ENCODE assay signal across 14 cellular contexts in genomic region chr6:157984165-157984564, GRCh38. TPM values are rescaled to one million over a fixed set of nuclear protein-coding genes. Genes with fewer than 3 reads are reported as not detected.
DNase-seq lines count a peak whose midpoint lies in the region; ATAC-seq and TF ChIP-seq lines count a peak whose summit lies in the region.
"Had no signal": no experiment of that assay in that cellular context is flagged by ENCODE, and none has a peak within 500 bp of the region (broad histone marks: within the 10 kb centered on the region; RNA-seq: fewer than 3 reads in every experiment).

No MANE protein-coding gene starts in this region.

- intact Hi-C loops in activated CD8-positive, alpha-beta T cell treated with anti-CD3 and anti-CD28 coated beads for 36 hours (cut with micrococcal nuclease), result loop anchor here (5.0 kb wide), 2 partner anchors 43 to 88 kb away; no protein-coding TSS in a partner anchor
- intact Hi-C loops in transverse colon (cut with DNase I; ENCODE audit: low total_unique reads), result loop anchor here (10.0 kb wide), 1 partner anchor 91 kb away; no protein-coding TSS in a partner anchor

- no peak for TF ChIP-seq CTCF in activated CD8-positive, alpha-beta T cell treated with anti-CD3 and anti-CD28 coated beads for 36 hours (IDR thresholded peaks at IDR 0.05)
- TF ChIP-seq CTCF in hepatocyte (IDR thresholded peaks at IDR 0.05; ENCODE audit: poor library complexity), result no peak
- no peak for TF ChIP-seq CTCF in transverse colon (IDR thresholded peaks at IDR 0.05)
- no peak for TF ChIP-seq CTCF in right atrium auricular region (IDR thresholded peaks at IDR 0.05)

- H3K4me2 ChIP-seq in hepatocyte, result peak overlapping the region; percentile 88

- H3K4me1 Mint-ChIP-seq in activated naive CD4-positive, alpha-beta T cell treated with anti-CD3 and anti-CD28 coated beads, Interleukin-2, amount 50 U/mL, for 24 hours, result peaks cover 69% of the 10 kb centered on the region
- peaks cover 51% of the 10 kb centered on the region for H3K4me1 Mint-ChIP-seq in activated CD8-positive, alpha-beta T cell treated with anti-CD3 and anti-CD28 coated beads for 36 hours (ENCODE audit: low read depth)

- POLR2A ChIA-PET in activated CD8-positive, alpha-beta T cell treated with anti-CD3 and anti-CD28 coated beads for 36 hours (lab: Charles Lee), result interaction anchor here (1.6 kb wide), 1 partner anchor 38 kb away, joined by 5 read pairs; no protein-coding TSS in a partner anchor

- no peak for TF ChIP-seq POLR2A in transverse colon (IDR thresholded peaks at IDR 0.05)

- no peak overlapping the region for H3K27ac Mint-ChIP-seq in activated naive CD4-positive, alpha-beta T cell treated with anti-CD3 and anti-CD28 coated beads, Interleukin-2, amount 50 U/mL, for 24 hours
- H3K27ac Mint-ChIP-seq in activated CD8-positive, alpha-beta T cell treated with anti-CD3 and anti-CD28 coated beads for 36 hours, result no peak overlapping the region

- no peaks in the 10 kb centered on the region for H3K36me3 ChIP-seq in hepatocyte (replicated peaks; ENCODE audit: insufficient read depth, low read depth)
- H3K36me3 ChIP-seq in transverse colon, result no peaks in the 10 kb centered on the region
- no peaks in the 10 kb centered on the region for H3K36me3 ChIP-seq in right atrium auricular region
- H3K36me3 ChIP-seq: WERI-Rb-1 had no signal

- H3K9me2 ChIP-seq in hepatocyte (replicated peaks; ENCODE audit: insufficient read depth), result no peaks in the 10 kb centered on the region

- peaks cover 58% of the 10 kb centered on the region for H3K79me2 ChIP-seq in hepatocyte

- no peak for DNase-seq in activated naive CD4-positive, alpha-beta T cell (lab: John Stamatoyannopoulos, UW)
- no peak for DNase-seq in activated CD8-positive, alpha-beta T cell treated with anti-CD3 and anti-CD28 coated beads for 36 hours
- no peak for DNase-seq in hepatocyte (ENCODE audit: low spot score)
- DNase-seq in transverse colon, result no peak
- no peak for DNase-seq in right atrium auricular region (ENCODE audit: low spot score)
- DNase-seq: C1 segment of cervical spinal cord, dermis blood vessel endothelial cell, NCI-H1436, NCI-H774, psoas muscle, WERI-Rb-1 had no signal

- in situ Hi-C loops in transverse colon (cut with MboI; ENCODE audit: low pct_ligation_motif_present in 1 of 4, low pct_unique_long_range_greater_than_20kb in 1 of 4, low sequenced_read_pairs in 3 of 4), result no loop called here

- CTCF ChIA-PET in activated CD8-positive, alpha-beta T cell treated with anti-CD3 and anti-CD28 coated beads for 36 hours (lab: Charles Lee), result interaction anchor here (0.6 to 3.7 kb wide), 8 partner anchors 9 to 227 kb away, joined by 3 to 25 read pairs (median 4); no protein-coding TSS in a partner anchor

- no peak for TF ChIP-seq EP300 in transverse colon (IDR thresholded peaks at IDR 0.05; ENCODE audit: low read depth)

- peaks cover 35% of the 10 kb centered on the region for H3K4me1 ChIP-seq in hepatocyte (ENCODE audit: insufficient read depth)
- H3K4me1 ChIP-seq in transverse colon, result peaks cover 10 to 57% (median 38%) of the 10 kb centered on the region in 4 donors
- H3K4me1 ChIP-seq in right atrium auricular region, result peaks cover 0 to 15% of the 10 kb centered on the region in 2 donors

- no peak overlapping the region for H2AFZ ChIP-seq in hepatocyte

- H3K36me3 Mint-ChIP-seq in activated naive CD4-positive, alpha-beta T cell treated with anti-CD3 and anti-CD28 coated beads, Interleukin-2, amount 50 U/mL, for 24 hours, result no peaks in the 10 kb centered on the region
- H3K36me3 Mint-ChIP-seq in activated CD8-positive, alpha-beta T cell treated with anti-CD3 and anti-CD28 coated beads for 36 hours (ENCODE audit: low read depth), result peaks cover 7% of the 10 kb centered on the region

- H4K20me1 ChIP-seq in hepatocyte (ENCODE audit: insufficient read depth, poor library complexity, severe bottlenecking), result no peaks in the 10 kb centered on the region

- WGBS in hepatocyte (ENCODE audit: low lambda C conversion rate, missing lambda C conversion rate), result 97% methylated on average over 4 of the region's 4 CpGs
- WGBS in transverse colon (ENCODE audit: low coverage in 1 of 2), 2 donors, result 93 to 100% methylated on average over 2 to 4 of the region's 4 CpGs

- H3K4me3 Mint-ChIP-seq in activated naive CD4-positive, alpha-beta T cell treated with anti-CD3 and anti-CD28 coated beads, Interleukin-2, amount 50 U/mL, for 24 hours, result peak overlapping the region; percentile 89
- peak overlapping the region; percentile 34 for H3K4me3 Mint-ChIP-seq in activated CD8-positive, alpha-beta T cell treated with anti-CD3 and anti-CD28 coated beads for 36 hours

- no peaks in the 10 kb centered on the region for H3K9me3 Mint-ChIP-seq in activated naive CD4-positive, alpha-beta T cell treated with anti-CD3 and anti-CD28 coated beads, Interleukin-2, amount 50 U/mL, for 24 hours
- H3K9me3 Mint-ChIP-seq in activated CD8-positive, alpha-beta T cell treated with anti-CD3 and anti-CD28 coated beads for 36 hours, result no peaks in the 10 kb centered on the region

- H3K27me3 ChIP-seq in hepatocyte (no peaks in the 10 kb centered on the region), transverse colon (no peaks in the 10 kb centered on the region), right atrium auricular region (no peaks in the 10 kb centered on the region)

- H3K27me3 Mint-ChIP-seq in activated naive CD4-positive, alpha-beta T cell treated with anti-CD3 and anti-CD28 coated beads, Interleukin-2, amount 50 U/mL, for 24 hours, result no peaks in the 10 kb centered on the region
- H3K27me3 Mint-ChIP-seq in activated CD8-positive, alpha-beta T cell treated with anti-CD3 and anti-CD28 coated beads for 36 hours, result no peaks in the 10 kb centered on the region

- no peaks in the 10 kb centered on the region for H3K9me3 ChIP-seq in hepatocyte (ENCODE audit: low read depth)
- no peaks in the 10 kb centered on the region for H3K9me3 ChIP-seq in transverse colon
- no peaks in the 10 kb centered on the region for H3K9me3 ChIP-seq in right atrium auricular region
- H3K9me3 ChIP-seq: psoas muscle had no signal

- no peak for ATAC-seq in activated CD8-positive, alpha-beta T cell treated with anti-CD3 and anti-CD28 coated beads for 36 hours
- ATAC-seq in HG02610 (IDR thresholded peaks at IDR 0.05; ENCODE audit: unreplicated experiment) (no peak), GM18868 (IDR thresholded peaks at IDR 0.05; ENCODE audit: unreplicated experiment) (no peak)
- ATAC-seq: psoas muscle had no signal

- no peak overlapping the region for H3K4me3 ChIP-seq in hepatocyte
- H3K4me3 ChIP-seq in transverse colon, result no peak overlapping the region
- no peak overlapping the region for H3K4me3 ChIP-seq in right atrium auricular region
- H3K4me3 ChIP-seq: psoas muscle had no signal

- peak overlapping the region; percentile 85 for H3K27ac ChIP-seq in hepatocyte
- H3K27ac ChIP-seq in transverse colon, result peak overlapping the region in 3 of 4 donors; percentile 43 to 94 (median 90)
- no peak overlapping the region for H3K27ac ChIP-seq in right atrium auricular region
- H3K27ac ChIP-seq: psoas muscle, WERI-Rb-1 had no signal

RNA-seq across cellular contexts. Expression of gene SYNJ2, which starts 2.5 kb away (rescaled TPM):
- total RNA-seq in activated CD8-positive, alpha-beta T cell treated with anti-CD3 and anti-CD28 coated beads for 36 hours, result 10 to 100 TPM; 27.7 to 28.5 TPM
- total RNA-seq in hepatocyte (15.4 and 15.6 TPM in 2 replicates), transverse colon (10 to 100 TPM; 27.8 to 42.6 (median 31.8) TPM), right atrium auricular region (10 to 100 TPM; 10.1 to 20.0 TPM)
- 16.5 and 21.4 TPM in 2 replicates for polyA plus RNA-seq in hepatocyte

Comparison
In these comparisons a context has a peak if more than half of its experiments do, and no peak if none do; other contexts are left out.
1. H3K27ac ChIP-seq: peak in hepatocyte (single experiment) and transverse colon (3 of 4); none in right atrium auricular region (0 of 2).